In genomic region chr17:31241116-31241515, GRCh38 we compare ENCODE assay signal across 29 cellular contexts. TPM values are rescaled to one million over a fixed set of nuclear protein-coding genes. Genes with fewer than 3 reads are reported as not detected.
"Had no signal": no experiment of that assay in that cellular context is flagged by ENCODE, and none has a peak within 500 bp of the region (broad histone marks: within the 10 kb centered on the region; RNA-seq: fewer than 3 reads in every experiment).

No MANE protein-coding gene starts in this region.

- H3K4me3 ChIP-seq: colonic mucosa, esophagus squamous epithelium, gastrocnemius medialis, heart right ventricle, left lung, lower lobe of right lung, mucosa of descending colon had no signal

- FAIRE-seq: islet of Langerhans, keratinocyte had no signal

- H3K4me1 Mint-ChIP-seq: mesothelial cell of epicardium had no signal

- ATAC-seq: effector memory CD8-positive, alpha-beta T cell; esophagus mucosa; gastrocnemius medialis; heart right ventricle; left cardiac atrium; left lung; left ventricle myocardium superior; lower lobe of right lung; mucosa of descending colon had no signal

- H3K4me1 ChIP-seq: colonic mucosa, esophagus squamous epithelium, gastrocnemius medialis, left lung, lower lobe of right lung had no signal

- H3K27me3 ChIP-seq: colonic mucosa, esophagus squamous epithelium, gastrocnemius medialis, heart right ventricle, left lung had no signal

- H3K36me3 ChIP-seq: colonic mucosa had no signal

- H3K27ac Mint-ChIP-seq: dendritic cell treated with granulocyte-macrophage colony-stimulating factor and Interleukin-4, amounts not matched to agents 40 ng/mL and 50 ng/mL, for 4 days; mesothelial cell of epicardium had no signal

- H3K4me3 Mint-ChIP-seq: dendritic cell treated with granulocyte-macrophage colony-stimulating factor and Interleukin-4, amounts not matched to agents 40 ng/mL and 50 ng/mL, for 4 days; effector memory CD8-positive, alpha-beta T cell; mesothelial cell of epicardium; naive B cell had no signal

- H3K9me3 Mint-ChIP-seq: dendritic cell treated with granulocyte-macrophage colony-stimulating factor and Interleukin-4, amounts not matched to agents 40 ng/mL and 50 ng/mL, for 4 days; effector memory CD8-positive, alpha-beta T cell had no signal

- H3K27me3 Mint-ChIP-seq: dendritic cell treated with granulocyte-macrophage colony-stimulating factor and Interleukin-4, amounts not matched to agents 40 ng/mL and 50 ng/mL, for 4 days; effector memory CD8-positive, alpha-beta T cell; naive B cell had no signal

- DNase-seq: colonic mucosa; cortex of kidney; effector CD8-positive, alpha-beta T cell; effector memory CD8-positive, alpha-beta T cell; erythroblast; esophagus squamous epithelium; foreskin fibroblast; foreskin melanocyte; gastrocnemius medialis; glutamatergic neuron; head of caudate nucleus; heart right ventricle; hippocampal formation; left cardiac atrium; left lung; left ventricle myocardium superior; lower lobe of right lung; mesenchymal stem cell; mucosa of descending colon; naive B cell had no signal

- H3K27ac ChIP-seq: colonic mucosa, epithelial cell of prostate, esophagus squamous epithelium, gastrocnemius medialis, heart right ventricle, left lung, lower lobe of right lung had no signal

- H3K9me3 ChIP-seq: colonic mucosa, esophagus squamous epithelium, gastrocnemius medialis, left lung, lower lobe of right lung, mucosa of descending colon had no signal

RNA-seq across cellular contexts. Expression of gene OMG, which starts 55.9 kb away (rescaled TPM):
- total RNA-seq: esophagus mucosa, gastrocnemius medialis, glomerular endothelial cell, kidney epithelial cell, lower leg skin, mesothelial cell of epicardium had no signal
- polyA plus RNA-seq: keratinocyte had no signal
